Comparison of ENCODE assay signal across 28 cellular contexts in the genomic region with DNA sequence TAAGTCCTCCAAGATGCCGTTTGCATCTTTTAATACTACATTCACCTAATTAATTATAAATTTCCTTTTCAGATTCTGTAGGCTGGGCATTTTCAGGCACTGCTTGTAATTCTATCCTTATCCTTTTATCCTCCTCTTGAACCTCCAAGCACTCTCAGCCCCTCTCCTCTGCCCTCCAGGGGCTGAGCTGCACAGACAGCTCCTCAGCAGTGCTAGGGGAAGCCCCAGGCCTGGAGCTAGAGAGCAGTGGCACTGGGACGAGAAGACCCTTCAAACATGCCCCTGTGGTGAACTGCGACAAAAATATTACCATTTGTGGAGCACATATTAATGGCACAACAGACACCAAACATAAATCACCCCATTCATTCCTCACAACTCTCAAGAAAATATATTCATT.
"Had no signal": no experiment of that assay in that cellular context is flagged by ENCODE, and none has a peak within 500 bp of the region (broad histone marks: within the 10 kb centered on the region; RNA-seq: fewer than 3 reads in every experiment).

No MANE protein-coding gene starts in this region.

- H3K4me3 ChIP-seq: ascending aorta, coronary artery, gastrocnemius medialis, hepatocyte, ovary, skin epidermis, thoracic aorta had no signal

- H3K27me3 Mint-ChIP-seq: brain, progenitor cell of endocrine pancreas had no signal

- H3K36me3 ChIP-seq: ascending aorta, gastrocnemius medialis, ovary, thoracic aorta had no signal

- ATAC-seq: effector memory CD8-positive, alpha-beta T cell; gastrocnemius medialis; left cardiac atrium; sciatic nerve had no signal

- H3K4me3 Mint-ChIP-seq: activated B cell treated with CpG ODN at 0.5 μM for 24 hours; activated naive CD4-positive, alpha-beta T cell treated with anti-CD3 and anti-CD28 coated beads for 36 hours; activated naive CD8-positive, alpha-beta T cell treated with anti-CD3 and anti-CD28 coated beads for 36 hours; activated T-helper 1 cell treated with anti-CD3 and anti-CD28 coated beads, Interleukin-12 subunit alpha, Interleukin-12 subunit beta, Interleukin-2, Interleukin-4 antibody, amounts not matched to agents 30 ng/mL and 10 ng/mL and 1 ng/mL, durations not matched to agents 14 hours and 24 hours and 36 hours; brain; effector memory CD8-positive, alpha-beta T cell; nephron; stimulated activated naive CD8-positive, alpha-beta T cell treated with anti-CD3 and anti-CD28 coated beads, Interleukin-15, Interleukin-2, amounts not matched to agents 100 ng/mL and 50 ng/mL, for 24 hours had no signal

- H3K4me2 ChIP-seq: hepatocyte had no signal

- H3K27me3 ChIP-seq: ascending aorta, gastrocnemius medialis, ovary had no signal

- H3K9me3 ChIP-seq: ascending aorta, gastrocnemius medialis, ovary, thoracic aorta had no signal

- H3K4me1 Mint-ChIP-seq: activated naive CD8-positive, alpha-beta T cell treated with anti-CD3 and anti-CD28 coated beads for 36 hours; brain; nephron had no signal

- H3K9me3 Mint-ChIP-seq: activated naive CD4-positive, alpha-beta T cell treated with anti-CD3 and anti-CD28 coated beads for 36 hours; activated naive CD8-positive, alpha-beta T cell treated with anti-CD3 and anti-CD28 coated beads for 36 hours; activated T-helper 1 cell treated with anti-CD3 and anti-CD28 coated beads, Interleukin-12 subunit alpha, Interleukin-12 subunit beta, Interleukin-2, Interleukin-4 antibody, amounts not matched to agents 30 ng/mL and 10 ng/mL and 1 ng/mL, durations not matched to agents 14 hours and 24 hours and 36 hours; brain; effector memory CD8-positive, alpha-beta T cell; nephron; stimulated activated naive CD8-positive, alpha-beta T cell treated with anti-CD3 and anti-CD28 coated beads, Interleukin-15, Interleukin-2, amounts not matched to agents 100 ng/mL and 50 ng/mL, for 24 hours had no signal

- H3K27ac Mint-ChIP-seq: activated B cell treated with CpG ODN at 0.5 μM for 24 hours; activated naive CD4-positive, alpha-beta T cell treated with anti-CD3 and anti-CD28 coated beads for 36 hours; activated naive CD8-positive, alpha-beta T cell treated with anti-CD3 and anti-CD28 coated beads for 36 hours; activated T-helper 1 cell treated with anti-CD3 and anti-CD28 coated beads, Interleukin-12 subunit alpha, Interleukin-12 subunit beta, Interleukin-2, Interleukin-4 antibody, amounts not matched to agents 30 ng/mL and 10 ng/mL and 1 ng/mL, durations not matched to agents 14 hours and 24 hours and 36 hours; brain; effector memory CD8-positive, alpha-beta T cell; nephron; progenitor cell of endocrine pancreas; stimulated activated naive CD8-positive, alpha-beta T cell treated with anti-CD3 and anti-CD28 coated beads, Interleukin-15, Interleukin-2, amounts not matched to agents 100 ng/mL and 50 ng/mL, for 24 hours had no signal

- DNase-seq: activated B cell treated with CpG ODN at 0.5 μM for 24 hours; activated CD4-positive, alpha-beta T cell treated with anti-CD3 and anti-CD28 coated beads for 4 hours; activated CD4-positive, alpha-beta T cell treated with anti-CD3 and anti-CD28 coated beads, Interleukin-2, amount 50 U/mL, for 48 hours; activated CD8-positive, alpha-beta memory T cell treated with anti-CD3 and anti-CD28 coated beads, Interleukin-2, amount 50 U/mL, for 4 hours; activated effector memory CD4-positive, alpha-beta T cell treated with anti-CD3 and anti-CD28 coated beads, Interleukin-2, amount 50 U/mL, for 16 hours; activated naive CD4-positive, alpha-beta T cell treated with anti-CD3 and anti-CD28 coated beads for 36 hours; activated naive CD8-positive, alpha-beta T cell treated with anti-CD3 and anti-CD28 coated beads for 36 hours; activated T-cell treated with anti-CD3 and anti-CD28 coated beads, Interleukin-2, amount 50 U/mL, for 1 hour; effector memory CD8-positive, alpha-beta T cell; erythroblast; gastrocnemius medialis; left cardiac atrium; mammary epithelial cell; ovary; stimulated activated CD4-positive, alpha-beta T cell treated with anti-CD3 and anti-CD28 coated beads, Interleukin-12 subunit alpha, Interleukin-12 subunit beta, amount 100 ng/mL, for 4 hours; stimulated activated CD4-positive, alpha-beta T cell treated with anti-CD3 and anti-CD28 coated beads, Interleukin-4, amount 100 ng/mL, for 1 hour; trophoblast cell had no signal

- H3K36me3 Mint-ChIP-seq: activated naive CD8-positive, alpha-beta T cell treated with anti-CD3 and anti-CD28 coated beads for 36 hours; brain had no signal

- H3K27ac ChIP-seq: ascending aorta, coronary artery, gastrocnemius medialis, hepatocyte, ovary, skin epidermis, thoracic aorta had no signal

- H3K4me1 ChIP-seq: ascending aorta, gastrocnemius medialis had no signal
